Comparison of ENCODE assay signal across 8 cellular contexts in genomic region chr3:190513409-190514162, GRCh38. TPM values are rescaled to one million over a fixed set of nuclear protein-coding genes. Genes with fewer than 3 reads are reported as not detected.
DNase-seq lines count a peak whose midpoint lies in the region; ATAC-seq and TF ChIP-seq lines count a peak whose summit lies in the region.

A gene with protein sequence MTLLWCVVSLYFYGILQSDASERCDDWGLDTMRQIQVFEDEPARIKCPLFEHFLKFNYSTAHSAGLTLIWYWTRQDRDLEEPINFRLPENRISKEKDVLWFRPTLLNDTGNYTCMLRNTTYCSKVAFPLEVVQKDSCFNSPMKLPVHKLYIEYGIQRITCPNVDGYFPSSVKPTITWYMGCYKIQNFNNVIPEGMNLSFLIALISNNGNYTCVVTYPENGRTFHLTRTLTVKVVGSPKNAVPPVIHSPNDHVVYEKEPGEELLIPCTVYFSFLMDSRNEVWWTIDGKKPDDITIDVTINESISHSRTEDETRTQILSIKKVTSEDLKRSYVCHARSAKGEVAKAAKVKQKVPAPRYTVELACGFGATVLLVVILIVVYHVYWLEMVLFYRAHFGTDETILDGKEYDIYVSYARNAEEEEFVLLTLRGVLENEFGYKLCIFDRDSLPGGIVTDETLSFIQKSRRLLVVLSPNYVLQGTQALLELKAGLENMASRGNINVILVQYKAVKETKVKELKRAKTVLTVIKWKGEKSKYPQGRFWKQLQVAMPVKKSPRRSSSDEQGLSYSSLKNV (plus strand): TSS chr3:190514085. CDS start chr3:190564290, 50,205 bp downstream.

- H3K4me2 ChIP-seq in DND-41 (ENCODE audit: insufficient read depth, low read length) (peak within 1 kb of the TSS; percentile 86), neural cell (ENCODE audit: low read length) (peak within 1 kb of the TSS; percentile 66)

- TF ChIP-seq RAD21 in neural cell (conservative IDR thresholded peaks at IDR 0.05): peak; percentile 76

- H3K4me3 ChIP-seq in DND-41 (ENCODE audit: low read depth in 1 of 2, low read length in 2 of 2) (peak within 1 kb of the TSS; percentile 37 to 81), fibroblast of the aortic adventitia (ENCODE audit: low read depth, low read length) (peak within 1 kb of the TSS; percentile 85), neural cell (ENCODE audit: low read length) (peak within 1 kb of the TSS; percentile 78)

- H3K27ac Mint-ChIP-seq in stimulated activated naive CD8-positive, alpha-beta T cell treated with anti-CD3 and anti-CD28 coated beads, Interleukin-15, amount 100 ng/mL, for 72 hours: peak within 1 kb of the TSS; percentile 87 to 88

- peak within 1 kb of the TSS; percentile 88 to 93 for H3K4me3 Mint-ChIP-seq in stimulated activated naive CD8-positive, alpha-beta T cell treated with anti-CD3 and anti-CD28 coated beads, Interleukin-15, amount 100 ng/mL, for 72 hours

- ATAC-seq in DND-41 (ENCODE audit: insufficient read depth, low read depth) (peak; percentile 88), GM21737 (IDR thresholded peaks at IDR 0.05; ENCODE audit: unreplicated experiment) (peak; percentile 99)
- ATAC-seq in stimulated activated naive CD8-positive, alpha-beta T cell treated with anti-CD3 and anti-CD28 coated beads, Interleukin-15, amount 100 ng/mL, for 72 hours: peak; percentile 93

- H3K27ac ChIP-seq in DND-41 (ENCODE audit: low read length): peak within 1 kb of the TSS; percentile 91
- peak within 1 kb of the TSS; percentile 80 for H3K27ac ChIP-seq in neural cell (ENCODE audit: low read length)

- peak; percentile 60 for TF ChIP-seq CTCF in DND-41 (IDR thresholded peaks at IDR 0.05; ENCODE audit: borderline replicate concordance, extremely low read depth, low read length, poor library complexity, severe bottlenecking)
- TF ChIP-seq CTCF in fibroblast of the aortic adventitia (IDR thresholded peaks at IDR 0.05; ENCODE audit: insufficient read depth, low read length): peak; percentile 36
- peak; percentile 84 for TF ChIP-seq CTCF in neural cell (IDR thresholded peaks at IDR 0.05; ENCODE audit: poor library complexity, severe bottlenecking)

- no peaks in the 10 kb centered on the region for H3K9me2 ChIP-seq in neural cell (ENCODE audit: insufficient read depth, low read length)

- H3K36me3 ChIP-seq in DND-41 (ENCODE audit: insufficient read depth, low read length) (0 out of 2 replicates have a peak, but pooled peaks cover 5% of the 10 kb centered on the region), neural cell (ENCODE audit: insufficient read depth, low read length) (no peaks in the 10 kb centered on the region)

- H3K27me3 ChIP-seq in DND-41 (ENCODE audit: insufficient read depth, low read length, poor library complexity): no peaks in the 10 kb centered on the region
- H3K27me3 ChIP-seq in neural cell (ENCODE audit: insufficient read depth, low read depth, low read length): no peaks in the 10 kb centered on the region

- H4K20me1 ChIP-seq in DND-41 (ENCODE audit: insufficient read depth, low read length) (peaks cover 4% of the 10 kb centered on the region; the same call in 1 of the 2 replicates), neural cell (ENCODE audit: insufficient read depth) (no peaks in the 10 kb centered on the region)

- peaks cover 0 to 5% of the 10 kb centered on the region in 2 donors for H3K9me3 Mint-ChIP-seq in stimulated activated naive CD8-positive, alpha-beta T cell treated with anti-CD3 and anti-CD28 coated beads, Interleukin-15, amount 100 ng/mL, for 72 hours

- H3K9ac ChIP-seq in DND-41 (ENCODE audit: low read depth, low read length) (peak within 1 kb of the TSS; percentile 68), neural cell (ENCODE audit: low read length) (peak within 1 kb of the TSS; percentile 71)

- no peaks in the 10 kb centered on the region for H3F3A ChIP-seq in neural cell (ENCODE audit: insufficient read depth, low read length, poor library complexity, severe bottlenecking)

- H3K9me3 ChIP-seq in DND-41 (ENCODE audit: insufficient read depth, low read length, severe bottlenecking) (no peaks in the 10 kb centered on the region), neural cell (ENCODE audit: low read length) (no peaks in the 10 kb centered on the region)

- TF ChIP-seq POLR2A in Raji (IDR thresholded peaks at IDR 0.05; ENCODE audit: insufficient read depth, low read depth, low read length): peak; percentile 50

- H3K27me3 Mint-ChIP-seq in stimulated activated naive CD8-positive, alpha-beta T cell treated with anti-CD3 and anti-CD28 coated beads, Interleukin-15, amount 100 ng/mL, for 72 hours: no peaks in the 10 kb centered on the region

- peaks cover 48% of the 10 kb centered on the region for H3K4me1 ChIP-seq in DND-41 (ENCODE audit: insufficient read depth, low read length)

- DNase-seq in DND-41 (peak; percentile 91), KG1 (lab: John Stamatoyannopoulos, UW) (peak; percentile 95), fibroblast of the aortic adventitia (ENCODE audit: low read depth) (peak; percentile 89)
- DNase-seq in activated effector memory CD4-positive, alpha-beta T cell treated with Interleukin-2 at 50 U/mL for 16 hours: peak; percentile 82
- peak; percentile 84 to 85 for DNase-seq in stimulated activated naive CD8-positive, alpha-beta T cell treated with anti-CD3 and anti-CD28 coated beads, Interleukin-15, amount 100 ng/mL, for 72 hours

- TF ChIP-seq EP300 in neural cell (conservative IDR thresholded peaks at IDR 0.05; ENCODE audit: poor library complexity, severe bottlenecking): peak; percentile 58

- H2AFZ ChIP-seq in DND-41 (ENCODE audit: low read depth, low read length): peak within 1 kb of the TSS; percentile 84
- peak within 1 kb of the TSS; percentile 28 for H2AFZ ChIP-seq in neural cell (ENCODE audit: low read depth, low read length)

- H3K79me2 ChIP-seq in DND-41 (ENCODE audit: insufficient read depth, low read length): peaks cover 46% of the 10 kb centered on the region
- H3K79me2 ChIP-seq in neural cell (replicated peaks; ENCODE audit: insufficient read depth, low read length): peaks cover 12% of the 10 kb centered on the region

- peaks cover 46% of the 10 kb centered on the region for H3K4me1 Mint-ChIP-seq in stimulated activated naive CD8-positive, alpha-beta T cell treated with anti-CD3 and anti-CD28 coated beads, Interleukin-15, amount 100 ng/mL, for 72 hours

TF ChIP-seq in neural cell, 6 proteins besides CTCF, POLR2A, EP300 and RAD21:
- TF ChIP-seq POLR2AphosphoS5 (IDR thresholded peaks at IDR 0.05): peak; percentile 54
- TF ChIP-seq EZH2 (IDR thresholded peaks at IDR 0.05; ENCODE audit: borderline replicate concordance, insufficient read depth, low read length, poor library complexity, severe bottlenecking): no peak
- peak; percentile 81 for TF ChIP-seq MXI1 (conservative IDR thresholded peaks at IDR 0.05; ENCODE audit: poor library complexity, severe bottlenecking)
- no peak for TF ChIP-seq TAF1 (IDR thresholded peaks at IDR 0.05; ENCODE audit: low read depth)
- TF ChIP-seq, protein P1, sequence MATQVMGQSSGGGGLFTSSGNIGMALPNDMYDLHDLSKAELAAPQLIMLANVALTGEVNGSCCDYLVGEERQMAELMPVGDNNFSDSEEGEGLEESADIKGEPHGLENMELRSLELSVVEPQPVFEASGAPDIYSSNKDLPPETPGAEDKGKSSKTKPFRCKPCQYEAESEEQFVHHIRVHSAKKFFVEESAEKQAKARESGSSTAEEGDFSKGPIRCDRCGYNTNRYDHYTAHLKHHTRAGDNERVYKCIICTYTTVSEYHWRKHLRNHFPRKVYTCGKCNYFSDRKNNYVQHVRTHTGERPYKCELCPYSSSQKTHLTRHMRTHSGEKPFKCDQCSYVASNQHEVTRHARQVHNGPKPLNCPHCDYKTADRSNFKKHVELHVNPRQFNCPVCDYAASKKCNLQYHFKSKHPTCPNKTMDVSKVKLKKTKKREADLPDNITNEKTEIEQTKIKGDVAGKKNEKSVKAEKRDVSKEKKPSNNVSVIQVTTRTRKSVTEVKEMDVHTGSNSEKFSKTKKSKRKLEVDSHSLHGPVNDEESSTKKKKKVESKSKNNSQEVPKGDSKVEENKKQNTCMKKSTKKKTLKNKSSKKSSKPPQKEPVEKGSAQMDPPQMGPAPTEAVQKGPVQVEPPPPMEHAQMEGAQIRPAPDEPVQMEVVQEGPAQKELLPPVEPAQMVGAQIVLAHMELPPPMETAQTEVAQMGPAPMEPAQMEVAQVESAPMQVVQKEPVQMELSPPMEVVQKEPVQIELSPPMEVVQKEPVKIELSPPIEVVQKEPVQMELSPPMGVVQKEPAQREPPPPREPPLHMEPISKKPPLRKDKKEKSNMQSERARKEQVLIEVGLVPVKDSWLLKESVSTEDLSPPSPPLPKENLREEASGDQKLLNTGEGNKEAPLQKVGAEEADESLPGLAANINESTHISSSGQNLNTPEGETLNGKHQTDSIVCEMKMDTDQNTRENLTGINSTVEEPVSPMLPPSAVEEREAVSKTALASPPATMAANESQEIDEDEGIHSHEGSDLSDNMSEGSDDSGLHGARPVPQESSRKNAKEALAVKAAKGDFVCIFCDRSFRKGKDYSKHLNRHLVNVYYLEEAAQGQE (IDR thresholded peaks at IDR 0.05; ENCODE audit: borderline replicate concordance): no peak
- TF ChIP-seq SMC3 (conservative IDR thresholded peaks at IDR 0.05; ENCODE audit: poor library complexity): peak; percentile 84

RNA-seq across cellular contexts. Expression of the gene that starts here (rescaled TPM):
- 8.1 and 14.6 TPM in 2 replicates for total RNA-seq in fibroblast of the aortic adventitia (ENCODE audit: low replicate concordance)
- 24.6 and 25.4 TPM in 2 replicates for polyA plus RNA-seq in neural cell
- polyA minus RNA-seq in neural cell: 58.4 and 69.0 TPM in 2 replicates

Comparison
In these comparisons a context has a peak if more than half of its experiments do, and no peak if none do; other contexts are left out.
1. Peak in every context shown above with its lines: DNase-seq, ATAC-seq, H3K4me3 ChIP-seq and H3K27ac ChIP-seq.